ENCODE assay signal across 26 cellular contexts in genomic region chr3:192834428-192834827, GRCh38.
DNase-seq lines count a peak whose midpoint lies in the region; FAIRE-seq and TF ChIP-seq lines count a peak whose summit lies in the region.
"Had no signal": no experiment of that assay in that cellular context is flagged by ENCODE, and none has a peak within 500 bp of the region (broad histone marks: within the 10 kb centered on the region; RNA-seq: fewer than 3 reads in every experiment).

No MANE protein-coding gene starts in this region.

- DNase-seq in EH (ENCODE audit: low read depth) = peak; percentile 35
- DNase-seq in LHCN-M2 (ENCODE audit: low read depth) = peak; percentile 69
- peak; percentile 51 for DNase-seq in astrocyte of the hippocampus (ENCODE audit: low read depth, low spot score)
- DNase-seq in neural crest cell (ENCODE audit: low read depth, low spot score) = no peak
- no peak for DNase-seq in activated CD4-positive, alpha-beta T cell treated with anti-CD3 and anti-CD28 coated beads, Interleukin-2, amount 50 U/mL, for 1 hour
- no peak for DNase-seq in NCI-H345 (lab: John Stamatoyannopoulos, UW)
- DNase-seq in kidney = no peak
- DNase-seq: activated B cell treated with CpG ODN at 0.5 μM for 24 hours; activated CD8-positive, alpha-beta memory T cell treated with anti-CD3 and anti-CD28 coated beads, Interleukin-2, amount 10 ng/mL, durations not matched to agents 7 days and 5 days; activated naive CD4-positive, alpha-beta T cell; activated T-cell treated with anti-CD3 and anti-CD28 coated beads, Interleukin-2, amount 50 U/mL, for 48 hours; adrenal gland; effector memory CD4-positive, alpha-beta T cell; foreskin fibroblast; NCI-H1436; NCI-H2081 treated with DMSO at 0.1 percent for 48 hours; right lobe of liver; stimulated activated CD4-positive, alpha-beta T cell treated with anti-CD3 and anti-CD28 coated beads, Interleukin-4, amount 100 ng/mL, for 24 hours had no signal

- no peaks in the 10 kb centered on the region for H3K36me3 ChIP-seq in kidney (ENCODE audit: control insufficient read depth in 1 of 2, insufficient read depth in 2 of 2, low read length in 2 of 2)
- H3K36me3 ChIP-seq: adrenal gland; BLaER1 treated with 17β-estradiol and CSF1 and Interleukin-3, amounts not matched to agents 10 nM and 100 nM; right lobe of liver had no signal

- H3K4me3 Mint-ChIP-seq in neural crest cell = no peak overlapping the region
- H3K4me3 Mint-ChIP-seq: activated B cell treated with CpG ODN at 0.5 μM for 24 hours; activated CD8-positive, alpha-beta memory T cell treated with anti-CD3 and anti-CD28 coated beads, Interleukin-2, amount 10 ng/mL, durations not matched to agents 7 days and 5 days; memory B cell; stimulated activated effector memory CD8-positive, alpha-beta T cell treated with anti-CD3 and anti-CD28 coated beads, Interleukin-12 subunit alpha, Interleukin-12 subunit beta, amount 100 ng/mL, for 72 hours; type B pancreatic cell had no signal

- H3K36me3 Mint-ChIP-seq in neural crest cell (ENCODE audit: low read depth) = peaks cover 2% of the 10 kb centered on the region
- H3K36me3 Mint-ChIP-seq: activated CD8-positive, alpha-beta memory T cell treated with anti-CD3 and anti-CD28 coated beads, Interleukin-2, amount 10 ng/mL, durations not matched to agents 7 days and 5 days; memory B cell; stimulated activated effector memory CD8-positive, alpha-beta T cell treated with anti-CD3 and anti-CD28 coated beads, Interleukin-12 subunit alpha, Interleukin-12 subunit beta, amount 100 ng/mL, for 72 hours had no signal

- no peak overlapping the region for H3K27ac ChIP-seq in kidney (ENCODE audit: low read depth in 2 of 2, low read length in 2 of 2)
- H3K27ac ChIP-seq: BLaER1 treated with 17β-estradiol and CSF1 and Interleukin-3, amounts not matched to agents 10 nM and 100 nM; right lobe of liver had no signal

- no peak overlapping the region for H3K4me3 ChIP-seq in kidney (ENCODE audit: low read length in 2 of 2)
- H3K4me3 ChIP-seq: adrenal gland; BLaER1 treated with 17β-estradiol and CSF1 and Interleukin-3, amounts not matched to agents 10 nM and 100 nM; coronary artery; GM12878; right lobe of liver had no signal

- TF ChIP-seq CTCF in neural crest cell (conservative IDR thresholded peaks at IDR 0.05) (no peak), kidney (IDR thresholded peaks at IDR 0.05; ENCODE audit: borderline replicate concordance, extremely low read depth, insufficient read depth) (no peak)

- intact Hi-C loops in kidney (cut with DNase I) = no loop called here

- no peaks in the 10 kb centered on the region for H3K27me3 Mint-ChIP-seq in neural crest cell (ENCODE audit: low read depth)
- H3K27me3 Mint-ChIP-seq: memory B cell, progenitor cell of endocrine pancreas, type B pancreatic cell had no signal

- no peaks in the 10 kb centered on the region for H3K9me3 ChIP-seq in kidney (ENCODE audit: control insufficient read depth in 1 of 2, low read length in 2 of 2)
- H3K9me3 ChIP-seq: adrenal gland; BLaER1 treated with 17β-estradiol and CSF1 and Interleukin-3, amounts not matched to agents 10 nM and 100 nM; right lobe of liver had no signal

- H3K4me1 ChIP-seq in kidney (ENCODE audit: control insufficient read depth in 1 of 2, insufficient read depth in 1 of 2, low read depth in 1 of 2, low read length in 2 of 2) = no peaks in the 10 kb centered on the region
- H3K4me1 ChIP-seq: right lobe of liver had no signal

- H3K9me3 Mint-ChIP-seq in neural crest cell = peaks cover 3% of the 10 kb centered on the region
- H3K9me3 Mint-ChIP-seq: activated B cell treated with CpG ODN at 0.5 μM for 24 hours; memory B cell; stimulated activated effector memory CD8-positive, alpha-beta T cell treated with anti-CD3 and anti-CD28 coated beads, Interleukin-12 subunit alpha, Interleukin-12 subunit beta, amount 100 ng/mL, for 72 hours had no signal

- H3K4me1 Mint-ChIP-seq in neural crest cell = peaks cover 36% of the 10 kb centered on the region
- H3K4me1 Mint-ChIP-seq: activated B cell treated with CpG ODN at 0.5 μM for 24 hours had no signal

- H3K27ac Mint-ChIP-seq in neural crest cell (ENCODE audit: unreplicated experiment) = peak overlapping the region; percentile 63
- H3K27ac Mint-ChIP-seq: activated B cell treated with CpG ODN at 0.5 μM for 24 hours; activated CD8-positive, alpha-beta memory T cell treated with anti-CD3 and anti-CD28 coated beads, Interleukin-2, amount 10 ng/mL, durations not matched to agents 7 days and 5 days; memory B cell; progenitor cell of endocrine pancreas; stimulated activated effector memory CD8-positive, alpha-beta T cell treated with anti-CD3 and anti-CD28 coated beads, Interleukin-12 subunit alpha, Interleukin-12 subunit beta, amount 100 ng/mL, for 72 hours; type B pancreatic cell had no signal

- no peak for FAIRE-seq in kidney (lab: Jason Lieb, UNC)
- FAIRE-seq: bronchial epithelial cell, GM12878 had no signal

- no peak overlapping the region for H3K9ac ChIP-seq in kidney (ENCODE audit: low read length in 2 of 2)
- H3K9ac ChIP-seq: BLaER1 treated with 17β-estradiol and CSF1 and Interleukin-3, amounts not matched to agents 10 nM and 100 nM had no signal

Comparison
In these comparisons a context has a peak if more than half of its experiments do, and no peak if none do; other contexts are left out.
1. DNase-seq: peak in EH (single experiment), LHCN-M2 (single experiment) and astrocyte of the hippocampus (single experiment); none in neural crest cell (single experiment), activated CD4-positive, alpha-beta T cell treated with anti-CD3 and anti-CD28 coated beads, Interleukin-2, amount 50 U/mL, for 1 hour (single experiment), NCI-H345 (single experiment) and kidney (single experiment).